Comparison of ENCODE assay signal across 19 cellular contexts in the genomic region with DNA sequence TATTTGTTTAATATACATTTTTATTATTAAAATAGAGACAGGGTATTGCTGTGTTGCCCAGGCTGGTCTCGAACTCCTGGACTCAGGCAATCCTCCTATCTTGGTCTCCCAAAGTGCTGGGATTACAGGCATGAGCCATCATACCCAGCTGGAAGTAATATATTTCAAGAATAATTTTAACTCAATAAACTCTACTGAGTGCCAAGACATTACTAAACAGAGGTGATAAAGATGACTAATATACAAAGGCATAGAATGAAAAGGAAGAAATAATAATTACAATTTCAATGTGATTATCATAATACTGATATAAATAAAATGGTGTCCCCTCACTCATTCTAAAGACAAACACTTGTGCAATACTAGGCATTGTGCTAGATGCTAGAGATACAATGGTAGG.
"Had no signal": no experiment of that assay in that cellular context is flagged by ENCODE, and none has a peak within 500 bp of the region (broad histone marks: within the 10 kb centered on the region; RNA-seq: fewer than 3 reads in every experiment).

No MANE protein-coding gene starts in this region.

- H3K4me2 ChIP-seq: hepatocyte had no signal

- H3K36me3 ChIP-seq: thoracic aorta, transverse colon had no signal

- H3K4me3 ChIP-seq: hepatocyte, stomach, thoracic aorta, transverse colon had no signal

- H3K27me3 Mint-ChIP-seq: naive B cell had no signal

- DNase-seq: effector memory CD4-positive, alpha-beta T cell; foreskin melanocyte; head of caudate nucleus; kidney; left colon; mesendoderm; naive B cell; posterior cingulate gyrus; stimulated activated CD4-positive, alpha-beta T cell treated with anti-CD3 and anti-CD28 coated beads, Interleukin-2, amount 100 ng/mL, for 24 hours; stimulated activated CD4-positive, alpha-beta T cell treated with anti-CD3 and anti-CD28 coated beads, Interleukin-4, amount 100 ng/mL, for 4 hours; stimulated activated naive CD4-positive, alpha-beta T cell; stomach; substantia nigra; transverse colon had no signal

- H2AFZ ChIP-seq: hepatocyte had no signal

- H3K9me3 Mint-ChIP-seq: naive B cell had no signal

- H3K9me3 ChIP-seq: neutrophil, stomach, thoracic aorta, transverse colon had no signal

- H3K36me3 Mint-ChIP-seq: naive B cell had no signal

- H3K27me3 ChIP-seq: hepatocyte, neutrophil, stomach, transverse colon had no signal

- H3K27ac ChIP-seq: hepatocyte, neutrophil, stomach, thoracic aorta, transverse colon had no signal

- ATAC-seq: esophagus mucosa, left colon, sciatic nerve had no signal
